In genomic region chr2:176117162-176117822, GRCh38 we compare ENCODE assay signal across 1 cellular context.
TF ChIP-seq lines count a peak whose summit lies in the region.

No MANE protein-coding gene starts in this region.

TF ChIP-seq in HepG2, 621 proteins besides CTCF, POLR2A, EP300 and RAD21:
- TF ChIP-seq ZNF776 (CRISPR knock-in tag; IDR thresholded peaks at IDR 0.05) = no peak
- no peak for TF ChIP-seq MTERF4 (CRISPR knock-in tag; IDR thresholded peaks at IDR 0.05)
- peak; percentile 71; the same call in 1 of the 2 replicates for TF ChIP-seq EZH2 (conservative IDR thresholded peaks at IDR 0.05; ENCODE audit: low read depth, low read length)
- TF ChIP-seq TFDP2 (CRISPR knock-in tag; IDR thresholded peaks at IDR 0.05) = no peak
